In the genomic region with DNA sequence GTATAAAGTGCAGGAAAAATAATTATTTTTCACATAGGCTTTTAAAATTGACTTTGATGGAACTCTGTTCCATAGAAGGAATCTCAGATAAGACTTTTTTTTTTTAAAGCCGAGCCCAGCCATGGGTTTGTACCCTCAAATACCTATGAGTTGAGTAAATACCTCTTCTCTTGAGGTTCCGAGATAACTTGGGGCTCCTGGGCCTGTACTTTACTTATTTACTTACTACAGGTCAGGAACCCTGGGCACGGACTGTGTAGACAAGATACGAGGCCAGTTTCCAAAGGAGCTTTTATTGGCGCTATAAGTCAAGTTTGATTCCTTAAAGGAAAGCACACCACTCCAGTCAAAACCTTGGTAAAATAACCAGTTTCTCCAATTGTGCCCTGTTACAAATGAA, we compare ENCODE assay signal across 19 cellular contexts. TPM values are rescaled to one million over a fixed set of nuclear protein-coding genes. Genes with fewer than 3 reads are reported as not detected.
DNase-seq lines count a peak whose midpoint lies in the region; TF ChIP-seq lines count a peak whose summit lies in the region.
"Had no signal": no experiment of that assay in that cellular context is flagged by ENCODE, and none has a peak within 500 bp of the region (broad histone marks: within the 10 kb centered on the region; RNA-seq: fewer than 3 reads in every experiment).

No MANE protein-coding gene starts in this region.

- peaks cover 4% of the 10 kb centered on the region for H3K4me1 Mint-ChIP-seq in osteocyte (ENCODE audit: unreplicated experiment)

- H3K9me3 ChIP-seq in esophagus muscularis mucosa (no peaks in the 10 kb centered on the region), left ventricle myocardium inferior (replicated peaks) (no peaks in the 10 kb centered on the region)
- H3K9me3 ChIP-seq: BE2C, BLaER1 had no signal

- TF ChIP-seq POLR2A in esophagus muscularis mucosa (IDR thresholded peaks at IDR 0.05; ENCODE audit: low read depth): no peak

- 98% methylated on average over 5 of the region's 5 CpGs for WGBS in esophagus muscularis mucosa

- H3K36me3 Mint-ChIP-seq in osteocyte (ENCODE audit: unreplicated experiment): no peaks in the 10 kb centered on the region

- intact Hi-C loops in esophagus muscularis mucosa (cut with DNase I): no loop called here
- intact Hi-C loops in left ventricle myocardium inferior (cut with micrococcal nuclease): no loop called here

- H3K36me3 ChIP-seq in esophagus muscularis mucosa: no peaks in the 10 kb centered on the region
- H3K36me3 ChIP-seq in brain microvascular endothelial cell (replicated peaks): no peaks in the 10 kb centered on the region
- H3K36me3 ChIP-seq in left ventricle myocardium inferior: no peaks in the 10 kb centered on the region
- H3K36me3 ChIP-seq: BE2C, BLaER1 had no signal

- H3K27me3 Mint-ChIP-seq in osteocyte (ENCODE audit: unreplicated experiment): no peaks in the 10 kb centered on the region
- H3K27me3 Mint-ChIP-seq: CD4-positive, alpha-beta memory T cell; CD4-positive, CD25-positive, alpha-beta regulatory T cell; CD8-positive, alpha-beta memory T cell had no signal

- H3K4me3 Mint-ChIP-seq in osteocyte (ENCODE audit: unreplicated experiment): no peak overlapping the region
- H3K4me3 Mint-ChIP-seq: CD14-positive monocyte; CD4-positive, alpha-beta memory T cell; CD4-positive, CD25-positive, alpha-beta regulatory T cell; CD8-positive, alpha-beta memory T cell had no signal

- H3K4me3 ChIP-seq in esophagus muscularis mucosa (no peak overlapping the region), brain microvascular endothelial cell (ENCODE audit: low read depth, low read length) (no peak overlapping the region), left ventricle myocardium inferior (no peak overlapping the region)
- H3K4me3 ChIP-seq: BLaER1, GM12878 had no signal

- H3K4me1 ChIP-seq in esophagus muscularis mucosa (no peaks in the 10 kb centered on the region), left ventricle myocardium inferior (no peaks in the 10 kb centered on the region)
- H3K4me1 ChIP-seq: BE2C, BLaER1 had no signal

- H3K27ac ChIP-seq in esophagus muscularis mucosa (replicated peaks in 1 of 4) (no peak overlapping the region), brain microvascular endothelial cell (no peak overlapping the region), left ventricle myocardium inferior (replicated peaks) (no peak overlapping the region)
- H3K27ac ChIP-seq: BLaER1 had no signal

- no peak for TF ChIP-seq CTCF in esophagus muscularis mucosa (IDR thresholded peaks at IDR 0.05)
- TF ChIP-seq CTCF in osteocyte (IDR thresholded peaks at IDR 0.05): no peak
- no peak for TF ChIP-seq CTCF in brain microvascular endothelial cell (IDR thresholded peaks at IDR 0.05; ENCODE audit: low read depth, low read length, missing control alignments)
- no peak for TF ChIP-seq CTCF in left ventricle myocardium inferior (IDR thresholded peaks at IDR 0.05; ENCODE audit: borderline replicate concordance)

- H3K27ac Mint-ChIP-seq in osteocyte (ENCODE audit: unreplicated experiment): no peak overlapping the region
- H3K27ac Mint-ChIP-seq: CD14-positive monocyte; CD4-positive, alpha-beta memory T cell; CD4-positive, CD25-positive, alpha-beta regulatory T cell; CD8-positive, alpha-beta memory T cell had no signal

- no peaks in the 10 kb centered on the region for H3K9me3 Mint-ChIP-seq in osteocyte (ENCODE audit: unreplicated experiment)
- H3K9me3 Mint-ChIP-seq: CD14-positive monocyte; CD4-positive, alpha-beta memory T cell; CD8-positive, alpha-beta memory T cell had no signal

- no peak for TF ChIP-seq EP300 in esophagus muscularis mucosa (IDR thresholded peaks at IDR 0.05)

- in situ Hi-C loops in brain microvascular endothelial cell (cut with HindIII; ENCODE audit: low pct_ligation_motif_present, low sequenced_read_pairs): no loop called here

- DNase-seq in NCI-H226 (peak; percentile 70), esophagus muscularis mucosa (ENCODE audit: extremely low spot score) (peak; percentile 24), osteocyte (ENCODE audit: extremely low spot score, unreplicated experiment) (peak; percentile 19), brain microvascular endothelial cell (no peak), left ventricle myocardium inferior (no peak), GDM1 (lab: John Stamatoyannopoulos, UW) (no peak)
- DNase-seq: 8988T; ACHN; BE2C; C1 segment of cervical spinal cord; Calu3; CD4-positive, alpha-beta memory T cell; CD4-positive, CD25-positive, alpha-beta regulatory T cell; CD8-positive, alpha-beta memory T cell; COR-L47; DMS79 treated with DMSO at 0.1 percent for 48 hours had no signal

- H3K27me3 ChIP-seq in esophagus muscularis mucosa (no peaks in the 10 kb centered on the region), brain microvascular endothelial cell (replicated peaks) (no peaks in the 10 kb centered on the region), left ventricle myocardium inferior (ENCODE audit: low read depth) (no peaks in the 10 kb centered on the region)
- H3K27me3 ChIP-seq: BE2C, BLaER1 had no signal

RNA-seq across cellular contexts. Expression of gene AFG1L, which starts 7.5 kb away (rescaled TPM):
- total RNA-seq in esophagus muscularis mucosa (1 to 10 TPM; 1.5 to 5.4 (median 3.3) TPM), osteocyte (7.3 and 9.5 TPM in 2 replicates), left ventricle myocardium inferior (13.3 TPM)

RNA-seq across cellular contexts. Expression of gene SNX3, which starts 41.5 kb away (rescaled TPM):
- 100 to 1,000 TPM; 148 to 176 (median 151) TPM for total RNA-seq in esophagus muscularis mucosa
- 166 and 171 TPM in 2 replicates for total RNA-seq in osteocyte
- total RNA-seq in left ventricle myocardium inferior: 245 TPM

Comparison
In these comparisons a context has a peak if more than half of its experiments do, and no peak if none do; other contexts are left out.
1. DNase-seq: peak in NCI-H226 (single experiment), esophagus muscularis mucosa (single experiment) and osteocyte (single experiment); none in brain microvascular endothelial cell (single experiment), left ventricle myocardium inferior (single experiment) and GDM1 (single experiment).